11 cellular contexts compared by ENCODE assay signal in genomic region chr11:3043315-3043871, GRCh38. TPM values are rescaled to one million over a fixed set of nuclear protein-coding genes. Genes with fewer than 3 reads are reported as not detected.
DNase-seq lines count a peak whose midpoint lies in the region; ATAC-seq, FAIRE-seq and TF ChIP-seq lines count a peak whose summit lies in the region.
"Had no signal": no experiment of that assay in that cellular context is flagged by ENCODE, and none has a peak within 500 bp of the region (broad histone marks: within the 10 kb centered on the region; RNA-seq: fewer than 3 reads in every experiment).

No MANE protein-coding gene starts in this region.

- no peak for TF ChIP-seq CTCF in AG10803 (conservative IDR thresholded peaks at IDR 0.05; ENCODE audit: low read length)
- TF ChIP-seq CTCF in adrenal gland (IDR thresholded peaks at IDR 0.05) = no peak
- TF ChIP-seq CTCF in pancreas (IDR thresholded peaks at IDR 0.05) = no peak

- H3K4me3 ChIP-seq in AG10803 (ENCODE audit: low read length) (no peak overlapping the region), adrenal gland (no peak overlapping the region), pancreas (no peak overlapping the region)

- H3K27me3 ChIP-seq in adrenal gland = no peaks in the 10 kb centered on the region
- no peaks in the 10 kb centered on the region for H3K27me3 ChIP-seq in pancreas
- H3K27me3 ChIP-seq: BE2C had no signal

- no peaks in the 10 kb centered on the region for H3K9me3 ChIP-seq in adrenal gland (replicated peaks in 1 of 3)
- H3K9me3 ChIP-seq in pancreas = no peaks in the 10 kb centered on the region
- H3K9me3 ChIP-seq: BE2C had no signal

- H3K36me3 ChIP-seq in adrenal gland (replicated peaks in 1 of 2) (peaks cover 0 to 36% of the 10 kb centered on the region in 2 donors), pancreas (peaks cover 3 to 17% (median 3%) of the 10 kb centered on the region in 3 donors)
- H3K36me3 ChIP-seq: BE2C had no signal

- FAIRE-seq in pancreas (lab: Jason Lieb, UNC) = no peak
- FAIRE-seq: GM18507 had no signal

- intact Hi-C loops in adrenal gland (cut with DNase I) = no loop called here
- intact Hi-C loops in head of caudate nucleus (cut with DNase I) = no loop called here
- intact Hi-C loops in pancreas (cut with DNase I) = no loop called here

- DNase-seq in AG10803 (ENCODE audit: low read depth) (peak; percentile 83), adrenal gland (peak; percentile 78 to 95 (median 93)), head of caudate nucleus (peak in 36 of 42 donors; percentile 21 to 88 (median 56)), pancreas (peak in 5 of 6 donors; percentile 65 to 81 (median 73)), SHP77 treated with DMSO at 0.1 percent for 48 hours (lab: John Stamatoyannopoulos, UW) (no peak)
- DNase-seq: BE2C; stimulated activated CD4-positive, alpha-beta T cell treated with anti-CD3 and anti-CD28 coated beads, Interleukin-15, amount 100 ng/mL, for 24 hours had no signal

- WGBS in adrenal gland, 4 donors = 50 to 57% (median 52%) methylated on average over 6 to 16 of the region's 16 CpGs
- WGBS in pancreas, 2 donors = 51 to 56% methylated on average over 16 of the region's 16 CpGs

- H3K4me1 ChIP-seq in adrenal gland (replicated peaks in 1 of 2) = peaks cover 7 to 19% of the 10 kb centered on the region in 2 donors
- peaks cover 0 to 9% (median 9%) of the 10 kb centered on the region in 3 donors for H3K4me1 ChIP-seq in pancreas
- H3K4me1 ChIP-seq: BE2C had no signal

- no peak for TF ChIP-seq POLR2A in adrenal gland (IDR thresholded peaks at IDR 0.05)

- H3K27ac ChIP-seq in adrenal gland (peak overlapping the region; percentile 30 to 86 (median 56)), pancreas (peak overlapping the region in 2 of 4 donors; percentile 23 to 26)

- ATAC-seq in pancreas (peak; percentile 80 to 83 (median 82)), HG03460 (IDR thresholded peaks at IDR 0.05; ENCODE audit: unreplicated experiment) (no peak), HG02588 (IDR thresholded peaks at IDR 0.05; ENCODE audit: unreplicated experiment) (no peak), GM19328 (IDR thresholded peaks at IDR 0.05; ENCODE audit: unreplicated experiment) (no peak)

RNA-seq across cellular contexts. Expression of gene CARS1, which starts 13.8 kb away (rescaled TPM):
- total RNA-seq in adrenal gland = 10 to 100 TPM; 25.5 to 46.7 (median 30.0) TPM
- polyA plus RNA-seq in adrenal gland = 10 to 100 TPM; 31.1 to 35.2 (median 32.5) TPM
- total RNA-seq in pancreas = 10 to 100 TPM; 14.8 to 65.0 (median 19.8) TPM
- 10 to 100 TPM; 16.7 to 26.0 TPM for polyA plus RNA-seq in pancreas

RNA-seq across cellular contexts. Expression of gene NAP1L4, which starts 51.3 kb away (rescaled TPM):
- total RNA-seq in adrenal gland (10 to 100 TPM; 39.7 to 94.9 (median 76.6) TPM), pancreas (10 to 100 TPM; 29.3 to 67.4 (median 40.9) TPM)
- polyA plus RNA-seq in adrenal gland (100 to 1,000 TPM in 1 of 3 donors, 10 to 100 TPM in 2; 63.1 to 100 (median 80.3) TPM), pancreas (10 to 100 TPM; 40.9 to 52.5 TPM)

Comparison
In these comparisons a context has a peak if more than half of its experiments do, and no peak if none do; other contexts are left out.
1. ATAC-seq: peak in pancreas (4 of 4); none in HG03460 (single experiment), HG02588 (single experiment) and GM19328 (single experiment).